ENCODE assay signal across 1 cellular context in genomic region chr16:87853411-87854052, GRCh38.
TF ChIP-seq lines count a peak whose summit lies in the region.

No MANE protein-coding gene starts in this region.

TF ChIP-seq in HepG2, 621 proteins besides CTCF, POLR2A, EP300 and RAD21 (continued from another document and continues in another):
- TF ChIP-seq KIAA2018 (CRISPR knock-in tag; IDR thresholded peaks at IDR 0.05; ENCODE audit: borderline replicate concordance) (no peak), ZFAT (CRISPR knock-in tag; conservative IDR thresholded peaks at IDR 0.05) (no peak), AGO2 (optimal IDR thresholded peaks at IDR 0.05; ENCODE audit: low read depth, low read length) (peak; percentile 86), MED13 (CRISPR knock-in tag; IDR thresholded peaks at IDR 0.05) (peak; percentile 75; the same call in 1 of the 2 replicates), CENPT (CRISPR knock-in tag; IDR thresholded peaks at IDR 0.05; ENCODE audit: low read depth) (no peak), ARHGAP35 (CRISPR knock-in tag; IDR thresholded peaks at IDR 0.05; ENCODE audit: borderline replicate concordance) (no peak; the same call in 1 of the 2 replicates), SALL1 (CRISPR knock-in tag; IDR thresholded peaks at IDR 0.05) (peak; percentile 91), MXD3 (CRISPR knock-in tag; IDR thresholded peaks at IDR 0.05) (peak; percentile 86), FOSL1 (CRISPR knock-in tag; IDR thresholded peaks at IDR 0.05; ENCODE audit: borderline replicate concordance) (no peak), ZNF10 (CRISPR knock-in tag; IDR thresholded peaks at IDR 0.05; ENCODE audit: borderline replicate concordance, low read depth) (no peak), FOXC1 (CRISPR knock-in tag; IDR thresholded peaks at IDR 0.05; ENCODE audit: borderline replicate concordance) (peak; percentile 71), PRDM15 (CRISPR knock-in tag; IDR thresholded peaks at IDR 0.05) (no peak), ZNF264 (CRISPR knock-in tag; IDR thresholded peaks at IDR 0.05) (peak; percentile 52), ZSCAN5A (CRISPR knock-in tag; IDR thresholded peaks at IDR 0.05; ENCODE audit: borderline replicate concordance) (no peak), ZBTB14 (CRISPR knock-in tag; IDR thresholded peaks at IDR 0.05) (no peak), LBX2 (CRISPR knock-in tag; IDR thresholded peaks at IDR 0.05; ENCODE audit: borderline replicate concordance) (peak; percentile 67; the same call in 1 of the 2 replicates), SMARCE1 (IDR thresholded peaks at IDR 0.05; ENCODE audit: borderline replicate concordance) (no peak), NPAS2 (CRISPR knock-in tag; IDR thresholded peaks at IDR 0.05; ENCODE audit: borderline replicate concordance) (no peak), ZKSCAN5 (CRISPR knock-in tag; IDR thresholded peaks at IDR 0.05) (0 out of 2 replicates have a peak, but pooled peaks have one; percentile 30), ZNF737 (CRISPR knock-in tag; IDR thresholded peaks at IDR 0.05; ENCODE audit: borderline replicate concordance) (no peak), ZNF770 (CRISPR knock-in tag; IDR thresholded peaks at IDR 0.05) (peak; percentile 60), SIX1 (CRISPR knock-in tag; IDR thresholded peaks at IDR 0.05; ENCODE audit: borderline replicate concordance) (no peak), ARID4A (CRISPR knock-in tag; IDR thresholded peaks at IDR 0.05; ENCODE audit: borderline replicate concordance) (peak; percentile 91), TGIF2 (CRISPR knock-in tag; IDR thresholded peaks at IDR 0.05) (peak; percentile 100), ZBTB20 (CRISPR knock-in tag; IDR thresholded peaks at IDR 0.05; ENCODE audit: borderline replicate concordance, low read depth) (no peak), ZSCAN9 (CRISPR knock-in tag; IDR thresholded peaks at IDR 0.05; ENCODE audit: borderline replicate concordance) (no peak; the same call in 1 of the 2 replicates), ZNF530 (CRISPR knock-in tag; IDR thresholded peaks at IDR 0.05; ENCODE audit: low read depth) (no peak), CSRNP1 (CRISPR knock-in tag; IDR thresholded peaks at IDR 0.05) (peak; percentile 77; the same call in 1 of the 2 replicates), ZNF274 (CRISPR knock-in tag; IDR thresholded peaks at IDR 0.05) (peak; percentile 45), PLRG1 (conservative IDR thresholded peaks at IDR 0.05) (no peak), ZNF615 (CRISPR knock-in tag; IDR thresholded peaks at IDR 0.05; ENCODE audit: borderline replicate concordance) (0 out of 2 replicates have a peak, but pooled peaks have one; percentile 61), ZNF878 (CRISPR knock-in tag; IDR thresholded peaks at IDR 0.05) (peak; percentile 60; the same call in 1 of the 2 replicates), SMYD3 (CRISPR knock-in tag; IDR thresholded peaks at IDR 0.05) (peak; percentile 86)
